ENCODE assay signal across 25 cellular contexts in genomic region chr19:19632661-19633060, GRCh38. TPM values are rescaled to one million over a fixed set of nuclear protein-coding genes. Genes with fewer than 3 reads are reported as not detected.
DNase-seq lines count a peak whose midpoint lies in the region; ATAC-seq, FAIRE-seq and TF ChIP-seq lines count a peak whose summit lies in the region.
"Had no signal": no experiment of that assay in that cellular context is flagged by ENCODE, and none has a peak within 500 bp of the region (broad histone marks: within the 10 kb centered on the region; RNA-seq: fewer than 3 reads in every experiment).

No MANE protein-coding gene starts in this region.

- no peak overlapping the region for H3K9ac ChIP-seq in GM12878 (ENCODE audit: control insufficient read depth, insufficient read depth, low read length)
- H3K9ac ChIP-seq: BLaER1 had no signal

- whole genome bisulfite sequencing in GM12878 (ENCODE audit: insufficient coverage, insufficient replicate concordance, low lambda C conversion rate, missing lambda C conversion rate), result 87% methylated on average over 5 of the region's 5 CpGs

- no TSS peak for BruUV-seq in GM12878 (replicated peaks; lab: Mats Ljungman, UMichigan)

- no peak for TF ChIP-seq CTCF in GM12878 (IDR thresholded peaks at IDR 0.05 in 2 of 3, conservative IDR thresholded peaks at IDR 0.05 in 1 of 3; ENCODE audit: control insufficient read depth in 2 of 3, extremely low read depth in 1 of 3, insufficient read depth in 1 of 3, low read depth in 3 of 3, low read length in 3 of 3)
- no peak for TF ChIP-seq CTCF in nephron (IDR thresholded peaks at IDR 0.05; ENCODE audit: unreplicated experiment in 3 of 3)

- H3K36me3 ChIP-seq in GM12878 (ENCODE audit: control insufficient read depth in 2 of 2, insufficient read depth in 2 of 2, low read length in 1 of 2), result peaks cover 19 to 33% of the 10 kb centered on the region in 2 experiments

- no peaks in the 10 kb centered on the region for H3K9me3 ChIP-seq in GM12878 (replicated peaks; ENCODE audit: control insufficient read depth, insufficient read depth, low read length)
- H3K9me3 ChIP-seq: BLaER1, Peyer's patch, SJSA1 had no signal

- H3K4me3 ChIP-seq in GM12878, result no peak overlapping the region
- H3K4me3 ChIP-seq: BLaER1, Peyer's patch, SJSA1 had no signal

- H3K27ac Mint-ChIP-seq in activated CD8-positive, alpha-beta memory T cell treated with anti-CD3 and anti-CD28 coated beads, Interleukin-2, amount 10 ng/mL, durations not matched to agents 7 days and 5 days, result peak overlapping the region; percentile 30
- no peak overlapping the region for H3K27ac Mint-ChIP-seq in nephron
- H3K27ac Mint-ChIP-seq: HFFc6 had no signal

- peaks cover 20% of the 10 kb centered on the region for H3K4me1 Mint-ChIP-seq in activated CD8-positive, alpha-beta memory T cell treated with anti-CD3 and anti-CD28 coated beads, Interleukin-2, amount 10 ng/mL, durations not matched to agents 7 days and 5 days
- H3K4me1 Mint-ChIP-seq in nephron, result no peaks in the 10 kb centered on the region

- SMC1A ChIA-PET in GM12878 (lab: Charles Lee; ENCODE audit: uncharacterized antibody, unreplicated experiment), result no interaction called here

- TF ChIP-seq EP300 in GM12878 (IDR thresholded peaks at IDR 0.05; ENCODE audit: borderline replicate concordance in 1 of 2, control insufficient read depth in 1 of 2, low read depth in 2 of 2, low read length in 2 of 2), result no peak

- H3K27me3 Mint-ChIP-seq in activated CD8-positive, alpha-beta memory T cell treated with anti-CD3 and anti-CD28 coated beads, Interleukin-2, amount 10 ng/mL, durations not matched to agents 7 days and 5 days, result no peaks in the 10 kb centered on the region
- no peaks in the 10 kb centered on the region for H3K27me3 Mint-ChIP-seq in nephron (ENCODE audit: low read depth)

- intact Hi-C loops in GM12878 (cut with micrococcal nuclease; ENCODE audit: unreplicated experiment), result no loop called here

- no peak for TF ChIP-seq RAD21 in GM12878 (IDR thresholded peaks at IDR 0.05; ENCODE audit: insufficient read depth, low read depth, low read length)

- H3K27me3 ChIP-seq in GM12878 (replicated peaks in 1 of 2; ENCODE audit: control insufficient read depth in 2 of 2, insufficient read depth in 2 of 2, low read length in 1 of 2), result no peaks in the 10 kb centered on the region
- H3K27me3 ChIP-seq: BLaER1, Peyer's patch, SJSA1 had no signal

- H3K4me1 ChIP-seq in GM12878 (ENCODE audit: control insufficient read depth, insufficient read depth, low read length), result no peaks in the 10 kb centered on the region; the same call in 1 of the 2 replicates
- H3K4me1 ChIP-seq: SJSA1 had no signal

- in situ Hi-C loops in GM12878 (cut with MboI), result no loop called here

- CTCF ChIA-PET in activated CD8-positive, alpha-beta memory T cell treated with anti-CD3 and anti-CD28 coated beads, Interleukin-2, amount 10 ng/mL, durations not matched to agents 7 days and 5 days (lab: Charles Lee), result no interaction called here
- CTCF ChIA-PET in GM12878 (lab: Yijun Ruan, JAX), result interaction anchor here (1.6 kb wide), 1 partner anchor 80 kb away, joined by 5 read pairs; no protein-coding TSS in a partner anchor

- H3K27ac ChIP-seq in GM12878 (ENCODE audit: control insufficient read depth, insufficient read depth) (no peak overlapping the region), caudate nucleus (ENCODE audit: low read depth, low read length) (no peak overlapping the region)
- H3K27ac ChIP-seq: BLaER1, HL-60, Peyer's patch, SJSA1 had no signal

- H2AFZ ChIP-seq in GM12878 (ENCODE audit: control insufficient read depth, low read depth, low read length), result no peak overlapping the region

- FAIRE-seq in GM12891 (lab: Jason Lieb, UNC) (no peak), GM12878 (lab: Jason Lieb, UNC) (no peak)
- FAIRE-seq: D721Med had no signal

- no peak overlapping the region for H3K4me2 ChIP-seq in GM12878 (ENCODE audit: control insufficient read depth, insufficient read depth)
- H3K4me2 ChIP-seq: BLaER1 had no signal

- H3K36me3 Mint-ChIP-seq in activated CD8-positive, alpha-beta memory T cell treated with anti-CD3 and anti-CD28 coated beads, Interleukin-2, amount 10 ng/mL, durations not matched to agents 7 days and 5 days, result peaks cover 48% of the 10 kb centered on the region
- H3K36me3 Mint-ChIP-seq in nephron (ENCODE audit: low read depth), result peaks cover 35% of the 10 kb centered on the region

- no peaks in the 10 kb centered on the region for H3K9me3 Mint-ChIP-seq in activated CD8-positive, alpha-beta memory T cell treated with anti-CD3 and anti-CD28 coated beads, Interleukin-2, amount 10 ng/mL, durations not matched to agents 7 days and 5 days (ENCODE audit: low read depth)
- no peaks in the 10 kb centered on the region for H3K9me3 Mint-ChIP-seq in nephron
- H3K9me3 Mint-ChIP-seq: CD8-positive, alpha-beta T cell; HFFc6 had no signal

- no peak overlapping the region for H3K4me3 Mint-ChIP-seq in activated CD8-positive, alpha-beta memory T cell treated with anti-CD3 and anti-CD28 coated beads, Interleukin-2, amount 10 ng/mL, durations not matched to agents 7 days and 5 days
- peak overlapping the region in 2 of 3 experiments; percentile 11 to 22 for H3K4me3 Mint-ChIP-seq in nephron
- H3K4me3 Mint-ChIP-seq: CD8-positive, alpha-beta T cell; HFFc6 had no signal

- H3K79me2 ChIP-seq in GM12878 (ENCODE audit: control insufficient read depth, insufficient read depth, low read length), result no peaks in the 10 kb centered on the region

- RAD21 ChIA-PET in GM12878 (lab: Charles Lee; ENCODE audit: unreplicated experiment), result no interaction called here

- no peak for DNase-seq in activated CD8-positive, alpha-beta memory T cell treated with anti-CD3 and anti-CD28 coated beads, Interleukin-2, amount 10 ng/mL, durations not matched to agents 7 days and 5 days
- no peak for DNase-seq in activated CD8-positive, alpha-beta memory T cell treated with anti-CD3 and anti-CD28 coated beads, Interleukin-2, amount 50 U/mL, for 4 hours
- DNase-seq in GM12891 (ENCODE audit: insufficient read length, low spot score) (no peak), GM12878 (ENCODE audit: low read depth, low spot score) (no peak), NCI-H82 treated with DMSO at 0.1 percent for 48 hours (lab: John Stamatoyannopoulos, UW; ENCODE audit: unreplicated experiment) (no peak), caudate nucleus (lab: John Stamatoyannopoulos, UW) (no peak)
- DNase-seq: DMS79, HFFc6, IMR-90, Karpas-422, NCI-H1048, NCI-H1436 treated with DMSO at 0.1 percent for 48 hours, NCI-H2029 treated with DMSO at 0.1 percent for 48 hours, NCI-H2171 treated with DMSO at 0.1 percent for 48 hours, NCI-H446, NCI-H526 treated with DMSO at 0.1 percent for 48 hours, Peyer's patch had no signal

- POLR2A ChIA-PET in GM12878 (lab: Charles Lee), result no interaction called here

- no peaks in the 10 kb centered on the region for H4K20me1 ChIP-seq in GM12878 (ENCODE audit: control insufficient read depth, insufficient read depth)
- H4K20me1 ChIP-seq: BLaER1 had no signal

- no peak for ATAC-seq in activated CD8-positive, alpha-beta memory T cell treated with anti-CD3 and anti-CD28 coated beads, Interleukin-2, amount 10 ng/mL, durations not matched to agents 7 days and 5 days
- ATAC-seq in GM12878 (no peak), GM21515 (IDR thresholded peaks at IDR 0.05; ENCODE audit: unreplicated experiment) (no peak)
- ATAC-seq: CD8-positive, alpha-beta T cell had no signal

- no peak for TF ChIP-seq POLR2A in GM12891 (IDR thresholded peaks at IDR 0.05; ENCODE audit: low read depth, low read length)
- 0 out of 2 replicates have a peak, but pooled peaks have one; percentile 36 for TF ChIP-seq POLR2A in GM12878 (IDR thresholded peaks at IDR 0.05; ENCODE audit: low read depth, low read length)

RNA-seq across cellular contexts. Expression of gene LPAR2, which starts 4.6 kb away (rescaled TPM):
- total RNA-seq in activated CD8-positive, alpha-beta memory T cell treated with anti-CD3 and anti-CD28 coated beads, Interleukin-2, amount 10 ng/mL, durations not matched to agents 7 days and 5 days, result 10 to 100 TPM; 39.4 to 46.1 TPM
- polyA plus RNA-seq in GM12891 (2012; ENCODE audit: low read depth, missing spikeins), result 12.5 TPM
- total RNA-seq in GM12878 (2013; cell fraction: nucleolus; rRNA removed), result 72.5 and 74.5 TPM in 2 replicates
- total RNA-seq in GM12878 (2014; rRNA removed) (9.4 and 11.3 TPM in 2 replicates), GM12878 (2014; rRNA removed; fragmentation: Illumina TruSeq; extraction: Trizol) (5.0 and 6.3 TPM in 2 replicates), GM12878 (2021) (19.0 and 22.9 TPM in 2 replicates)
- polyA plus RNA-seq in GM12878 (2011; ENCODE audit: low read depth), result 13.9 TPM
- polyA plus RNA-seq in GM12878 (2011; rRNA removed) (6.6 and 9.0 TPM in 2 replicates), GM12878 (2014; fragmentation: Illumina TruSeq; extraction: Trizol) (8.6 and 12.6 TPM in 2 replicates), GM12878 (2014; fragmentation: Nextera tagmentation; extraction: Ambion mirVana) (1 to 10 TPM in 1 of 2 experiments, under 1 TPM in 1; 0.98 to 3.2 TPM), GM12878 (2014; rRNA removed) (17.3 and 23.8 TPM in 2 replicates), GM12878 (2016; fragmentation: Nextera tagmentation; extraction: Ambion mirVana) (10 to 100 TPM in 1 of 2 experiments, 1 to 10 TPM in 1; 8.5 to 12.0 TPM)
- 13.3 and 17.0 TPM in 2 replicates for polyA plus RNA-seq in GM12878 (2011; cell fraction: cytosol; rRNA removed)
- 116 and 130 TPM in 2 replicates for polyA plus RNA-seq in GM12878 (2011; cell fraction: nucleus; rRNA removed)
- 19.2 and 19.8 TPM in 2 replicates for polyA plus RNA-seq in GM12878 (2012)
- polyA minus RNA-seq in GM12878 (2011; rRNA and poly(A)+ RNA removed), result 6.9 and 11.5 TPM in 2 replicates
- 4.7 and 6.7 TPM in 2 replicates for polyA minus RNA-seq in GM12878 (2011; cell fraction: cytosol; rRNA and poly(A)+ RNA removed)
- 9.2 and 13.2 TPM in 2 replicates for polyA minus RNA-seq in GM12878 (2011; cell fraction: nucleus; rRNA and poly(A)+ RNA removed)

RNA-seq across cellular contexts. Expression of gene GMIP, which starts 10.8 kb away (rescaled TPM):
- 100 to 1,000 TPM; 110 to 111 TPM for total RNA-seq in activated CD8-positive, alpha-beta memory T cell treated with anti-CD3 and anti-CD28 coated beads, Interleukin-2, amount 10 ng/mL, durations not matched to agents 7 days and 5 days
- 37.7 TPM for polyA plus RNA-seq in GM12891 (2012; ENCODE audit: low read depth, missing spikeins)
- 61.6 and 65.3 TPM in 2 replicates for total RNA-seq in GM12878 (2013; cell fraction: nucleolus; rRNA removed)
- total RNA-seq in GM12878 (2014; rRNA removed) (35.1 and 39.6 TPM in 2 replicates), GM12878 (2014; rRNA removed; fragmentation: Illumina TruSeq; extraction: Trizol) (10.9 and 11.9 TPM in 2 replicates), GM12878 (2021) (58.4 and 63.5 TPM in 2 replicates)
- polyA plus RNA-seq in GM12878 (2011; ENCODE audit: low read depth), result 16.4 TPM
- polyA plus RNA-seq in GM12878 (2011; rRNA removed) (6.0 and 10.0 TPM in 2 replicates), GM12878 (2014; fragmentation: Illumina TruSeq; extraction: Trizol) (16.3 and 20.0 TPM in 2 replicates), GM12878 (2014; fragmentation: Nextera tagmentation; extraction: Ambion mirVana) (1 to 10 TPM; 1.5 to 2.8 TPM), GM12878 (2014; rRNA removed) (32.9 and 39.9 TPM in 2 replicates), GM12878 (2016; fragmentation: Nextera tagmentation; extraction: Ambion mirVana) (10 to 100 TPM; 24.7 to 30.9 TPM)
- polyA plus RNA-seq in GM12878 (2011; cell fraction: cytosol; rRNA removed), result 14.1 and 15.4 TPM in 2 replicates
- 72.6 and 88.7 TPM in 2 replicates for polyA plus RNA-seq in GM12878 (2011; cell fraction: nucleus; rRNA removed)
- 43.1 and 45.9 TPM in 2 replicates for polyA plus RNA-seq in GM12878 (2012)
- 17.5 and 19.3 TPM in 2 replicates for polyA minus RNA-seq in GM12878 (2011; rRNA and poly(A)+ RNA removed)
- polyA minus RNA-seq in GM12878 (2011; cell fraction: cytosol; rRNA and poly(A)+ RNA removed), result 14.8 and 15.9 TPM in 2 replicates
- 14.1 and 26.4 TPM in 2 replicates for polyA minus RNA-seq in GM12878 (2011; cell fraction: nucleus; rRNA and poly(A)+ RNA removed)

RNA-seq across cellular contexts. Expression of gene PBX4, which starts 14.2 kb away (rescaled TPM):
- 10 to 100 TPM; 39.9 to 62.3 TPM for total RNA-seq in activated CD8-positive, alpha-beta memory T cell treated with anti-CD3 and anti-CD28 coated beads, Interleukin-2, amount 10 ng/mL, durations not matched to agents 7 days and 5 days
- polyA plus RNA-seq in GM12891 (2012; ENCODE audit: low read depth, missing spikeins), result 1.4 TPM
- 65.0 and 68.4 TPM in 2 replicates for total RNA-seq in GM12878 (2013; cell fraction: nucleolus; rRNA removed)
- total RNA-seq in GM12878 (2014; rRNA removed) (7.1 and 10.1 TPM in 2 replicates), GM12878 (2014; rRNA removed; fragmentation: Illumina TruSeq; extraction: Trizol) (3.9 and 4.4 TPM in 2 replicates), GM12878 (2021) (7.7 and 9.6 TPM in 2 replicates)
- 1.6 TPM for polyA plus RNA-seq in GM12878 (2011; ENCODE audit: low read depth)
- polyA plus RNA-seq in GM12878 (2011; rRNA removed) (12.6 and 15.8 TPM in 2 replicates), GM12878 (2014; fragmentation: Illumina TruSeq; extraction: Trizol) (1.5 and 3.5 TPM in 2 replicates), GM12878 (2014; fragmentation: Nextera tagmentation; extraction: Ambion mirVana) (under 1 TPM; 0.18 to 0.75 TPM), GM12878 (2014; rRNA removed) (17.3 and 18.8 TPM in 2 replicates), GM12878 (2016; fragmentation: Nextera tagmentation; extraction: Ambion mirVana) (1 to 10 TPM; 2.7 to 4.1 TPM)
- 21.2 and 27.3 TPM in 2 replicates for polyA plus RNA-seq in GM12878 (2011; cell fraction: cytosol; rRNA removed)
- polyA plus RNA-seq in GM12878 (2011; cell fraction: nucleus; rRNA removed), result 40.2 and 55.3 TPM in 2 replicates
- polyA plus RNA-seq in GM12878 (2012), result 6.5 and 8.8 TPM in 2 replicates
- 12.6 and 18.7 TPM in 2 replicates for polyA minus RNA-seq in GM12878 (2011; rRNA and poly(A)+ RNA removed)
- polyA minus RNA-seq in GM12878 (2011; cell fraction: cytosol; rRNA and poly(A)+ RNA removed), result 3.2 and 7.9 TPM in 2 replicates
- 11.8 and 20.4 TPM in 2 replicates for polyA minus RNA-seq in GM12878 (2011; cell fraction: nucleus; rRNA and poly(A)+ RNA removed)
- total RNA-seq: HT1080 had no signal

RNA-seq across cellular contexts. Expression of gene ATP13A1, which starts 30.8 kb away (rescaled TPM):
- 100 to 1,000 TPM; 114 to 131 TPM for total RNA-seq in activated CD8-positive, alpha-beta memory T cell treated with anti-CD3 and anti-CD28 coated beads, Interleukin-2, amount 10 ng/mL, durations not matched to agents 7 days and 5 days
- 35.8 TPM for polyA plus RNA-seq in GM12891 (2012; ENCODE audit: low read depth, missing spikeins)
- total RNA-seq in GM12878 (2013; cell fraction: nucleolus; rRNA removed), result 216 and 273 TPM in 2 replicates
- total RNA-seq in GM12878 (2014; rRNA removed) (33.1 and 38.1 TPM in 2 replicates), GM12878 (2014; rRNA removed; fragmentation: Illumina TruSeq; extraction: Trizol) (12.9 and 17.4 TPM in 2 replicates), GM12878 (2021) (90.3 and 91.0 TPM in 2 replicates)
- polyA plus RNA-seq in GM12878 (2011; ENCODE audit: low read depth), result 23.1 TPM
- polyA plus RNA-seq in GM12878 (2011; rRNA removed) (14.0 and 21.4 TPM in 2 replicates), GM12878 (2014; fragmentation: Illumina TruSeq; extraction: Trizol) (13.1 and 21.1 TPM in 2 replicates), GM12878 (2014; fragmentation: Nextera tagmentation; extraction: Ambion mirVana) (1 to 10 TPM in 1 of 2 experiments, under 1 TPM in 1; 0.37 to 1.4 TPM), GM12878 (2014; rRNA removed) (51.7 and 68.6 TPM in 2 replicates), GM12878 (2016; fragmentation: Nextera tagmentation; extraction: Ambion mirVana) (10 to 100 TPM; 67.8 to 74.3 TPM)
- 32.9 and 38.0 TPM in 2 replicates for polyA plus RNA-seq in GM12878 (2011; cell fraction: cytosol; rRNA removed)
- 424 and 553 TPM in 2 replicates for polyA plus RNA-seq in GM12878 (2011; cell fraction: nucleus; rRNA removed)
- polyA plus RNA-seq in GM12878 (2012), result 57.4 and 58.7 TPM in 2 replicates
- 72.7 and 99.8 TPM in 2 replicates for polyA minus RNA-seq in GM12878 (2011; rRNA and poly(A)+ RNA removed)
- polyA minus RNA-seq in GM12878 (2011; cell fraction: cytosol; rRNA and poly(A)+ RNA removed), result 31.8 and 45.4 TPM in 2 replicates
- 139 and 201 TPM in 2 replicates for polyA minus RNA-seq in GM12878 (2011; cell fraction: nucleus; rRNA and poly(A)+ RNA removed)

RNA-seq across cellular contexts. Expression of gene ZNF101, which starts 36.0 kb away (rescaled TPM):
- total RNA-seq in activated CD8-positive, alpha-beta memory T cell treated with anti-CD3 and anti-CD28 coated beads, Interleukin-2, amount 10 ng/mL, durations not matched to agents 7 days and 5 days, result 10 to 100 TPM; 75.0 to 93.7 TPM
- polyA plus RNA-seq in GM12891 (2012; ENCODE audit: low read depth, missing spikeins), result 8.1 TPM
- total RNA-seq in GM12878 (2013; cell fraction: nucleolus; rRNA removed), result 29.0 and 31.2 TPM in 2 replicates
- total RNA-seq in GM12878 (2014; rRNA removed) (16.9 and 20.9 TPM in 2 replicates), GM12878 (2014; rRNA removed; fragmentation: Illumina TruSeq; extraction: Trizol) (25.1 and 28.0 TPM in 2 replicates), GM12878 (2021) (22.2 and 22.8 TPM in 2 replicates)
- polyA plus RNA-seq in GM12878 (2011; ENCODE audit: low read depth), result 10.3 TPM
- polyA plus RNA-seq in GM12878 (2011; rRNA removed) (40.5 and 71.0 TPM in 2 replicates), GM12878 (2014; fragmentation: Illumina TruSeq; extraction: Trizol) (19.3 and 24.1 TPM in 2 replicates), GM12878 (2014; fragmentation: Nextera tagmentation; extraction: Ambion mirVana) (10 to 100 TPM; 20.4 to 21.3 TPM), GM12878 (2014; rRNA removed) (15.2 and 15.9 TPM in 2 replicates), GM12878 (2016; fragmentation: Nextera tagmentation; extraction: Ambion mirVana) (10 to 100 TPM; 16.3 to 17.1 TPM)
- polyA plus RNA-seq in GM12878 (2011; cell fraction: cytosol; rRNA removed), result 15.3 and 15.6 TPM in 2 replicates
- polyA plus RNA-seq in GM12878 (2011; cell fraction: nucleus; rRNA removed), result 10.8 and 14.1 TPM in 2 replicates
- polyA plus RNA-seq in GM12878 (2012), result 12.2 and 15.0 TPM in 2 replicates
- 27.3 and 28.5 TPM in 2 replicates for polyA minus RNA-seq in GM12878 (2011; rRNA and poly(A)+ RNA removed)
- 7.6 and 8.9 TPM in 2 replicates for polyA minus RNA-seq in GM12878 (2011; cell fraction: cytosol; rRNA and poly(A)+ RNA removed)
- 7.4 and 13.6 TPM in 2 replicates for polyA minus RNA-seq in GM12878 (2011; cell fraction: nucleus; rRNA and poly(A)+ RNA removed)
